Comparison of ENCODE assay signal across 4 cellular contexts in genomic region chr5:134025786-134026185, GRCh38.
"Had no signal": no experiment of that assay in that cellular context is flagged by ENCODE, and none has a peak within 500 bp of the region (broad histone marks: within the 10 kb centered on the region; RNA-seq: fewer than 3 reads in every experiment).

No MANE protein-coding gene starts in this region.

- H3K9me3 Mint-ChIP-seq: H9 had no signal

- H3K4me3 ChIP-seq: GM23248, K562 had no signal

- DNase-seq: GOT3 had no signal

- H3K9ac ChIP-seq: GM23248 had no signal

- H2AFZ ChIP-seq: GM23248 had no signal

- H3K27ac ChIP-seq: GM23248 had no signal

- H3K4me3 Mint-ChIP-seq: H9 had no signal
